28 cellular contexts compared by ENCODE assay signal in genomic region chr12:98085360-98085759, GRCh38.
DNase-seq lines count a peak whose midpoint lies in the region; ATAC-seq and TF ChIP-seq lines count a peak whose summit lies in the region.
"Had no signal": no experiment of that assay in that cellular context is flagged by ENCODE, and none has a peak within 500 bp of the region (broad histone marks: within the 10 kb centered on the region; RNA-seq: fewer than 3 reads in every experiment).

No MANE protein-coding gene starts in this region.

- no peaks in the 10 kb centered on the region for H3K36me3 ChIP-seq in kidney epithelial cell (ENCODE audit: control insufficient read depth, insufficient read depth, low read length)
- H3K36me3 ChIP-seq: brain microvascular endothelial cell, heart left ventricle, left lung, SJSA1, tibial nerve had no signal

- no peak overlapping the region for H3K4me3 ChIP-seq in kidney epithelial cell (ENCODE audit: low read depth, low read length)
- H3K4me3 ChIP-seq: heart left ventricle, left lung, SJSA1, tibial nerve had no signal

- peak; percentile 60 for DNase-seq in DMS53 (lab: John Stamatoyannopoulos, UW)
- DNase-seq in DMS53 treated with DMSO at 0.1 percent for 48 hours (lab: John Stamatoyannopoulos, UW; ENCODE audit: unreplicated experiment): no peak
- DNase-seq in RKO (ENCODE audit: low spot score): peak; percentile 1
- DNase-seq in kidney epithelial cell (ENCODE audit: low read depth): peak; percentile 1
- peak; percentile 0 for DNase-seq in renal cortical epithelial cell (ENCODE audit: low read depth)
- no peak for DNase-seq in stimulated activated CD4-positive, alpha-beta T cell treated with anti-CD3 and anti-CD28 coated beads, Interleukin-2, amount 100 ng/mL, for 24 hours
- no peak for DNase-seq in iPS-NIHi7 (ENCODE audit: extremely low spot score)
- DNase-seq: 8988T; activated CD4-positive, CD25-positive, alpha-beta regulatory T cell treated with anti-CD3 and anti-CD28 coated beads, Interleukin-2, amount 50 U/mL, for 72 hours; activated CD8-positive, alpha-beta T cell treated with anti-CD3 and anti-CD28 coated beads for 36 hours; activated effector memory CD4-positive, alpha-beta T cell treated with Interleukin-2 at 50 U/mL for 16 hours; brain microvascular endothelial cell; CD8-positive, alpha-beta T cell; DMS79; effector CD4-positive, alpha-beta T cell; erythroblast; GF-D8; heart left ventricle; left lung; NCI-H1092 treated with DMSO at 0.1 percent for 48 hours; NCI-H2029 treated with DMSO at 0.1 percent for 48 hours; stimulated activated CD4-positive, alpha-beta T cell treated with anti-CD3 and anti-CD28 coated beads, Interleukin-15, amount 100 ng/mL, for 24 hours had no signal

- TF ChIP-seq CTCF in kidney epithelial cell (IDR thresholded peaks at IDR 0.05; ENCODE audit: insufficient read depth, low read length, poor library complexity, severe bottlenecking): no peak

- ATAC-seq in GM18519 (IDR thresholded peaks at IDR 0.05; ENCODE audit: low FRiP score, unreplicated experiment): no peak
- ATAC-seq: activated CD8-positive, alpha-beta T cell treated with anti-CD3 and anti-CD28 coated beads for 36 hours; CD8-positive, alpha-beta T cell; HCT116; heart left ventricle; left lung; natural killer cell treated with Interleukin-12 subunit alpha and Interleukin-12 subunit beta and Interleukin-15 and Interleukin-18, amount 100 ng/mL, for 72 hours; sciatic nerve had no signal

- no peaks in the 10 kb centered on the region for H3K27me3 ChIP-seq in kidney epithelial cell (ENCODE audit: control insufficient read depth, insufficient read depth, low read length)
- H3K27me3 ChIP-seq: brain microvascular endothelial cell, left lung, SJSA1, tibial nerve had no signal

Comparison
In these comparisons a context has a peak if more than half of its experiments do, and no peak if none do; other contexts are left out.
1. DNase-seq: peak in DMS53 (single experiment), RKO (single experiment), kidney epithelial cell (single experiment) and renal cortical epithelial cell (single experiment); none in DMS53 treated with DMSO at 0.1 percent for 48 hours (single experiment), stimulated activated CD4-positive, alpha-beta T cell treated with anti-CD3 and anti-CD28 coated beads, Interleukin-2, amount 100 ng/mL, for 24 hours (0 of 2) and iPS-NIHi7 (single experiment).